8 cellular contexts compared by ENCODE assay signal in the genomic region with DNA sequence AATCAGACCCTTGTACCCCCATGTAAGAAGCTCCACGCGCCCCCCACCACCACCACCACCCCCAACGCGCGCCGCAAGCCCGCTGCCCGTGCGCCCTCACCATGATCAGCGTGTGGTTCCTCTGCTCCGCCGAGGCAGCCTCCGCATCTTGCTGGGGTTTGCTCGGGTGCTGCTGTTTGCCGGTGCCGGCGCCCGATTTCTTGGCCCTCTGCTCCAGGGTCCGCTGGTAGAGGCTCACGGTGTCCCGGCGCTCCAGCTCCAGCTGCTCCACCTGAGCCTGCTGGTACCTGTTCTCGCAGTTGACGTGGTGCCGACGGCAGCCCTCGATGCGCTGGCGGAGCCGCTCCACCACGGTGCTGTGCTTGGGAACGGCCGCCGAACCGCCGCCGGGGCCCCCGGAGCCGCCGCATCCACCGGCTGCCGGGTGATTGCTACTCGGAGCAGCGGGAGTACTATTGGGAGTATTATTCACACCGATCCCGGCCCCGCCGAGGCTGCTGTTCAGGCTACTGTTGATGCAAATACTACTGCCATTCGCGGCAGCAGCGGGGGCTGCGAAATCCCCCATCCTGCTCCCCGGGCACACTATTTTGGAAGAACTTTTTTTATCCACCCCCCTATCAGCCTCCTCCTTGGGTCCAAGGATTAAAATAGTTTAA. TPM values are rescaled to one million over a fixed set of nuclear protein-coding genes. Genes with fewer than 3 reads are reported as not detected.
A peak's percentile ranks its signal among the peaks of the same experiment; 100 is the strongest.
DNase-seq lines count a peak whose midpoint lies in the region; ATAC-seq and TF ChIP-seq lines count a peak whose summit lies in the region.

No MANE protein-coding gene starts in this region.

- peak overlapping the region; percentile 91 for H3K4me3 Mint-ChIP-seq in activated T-helper 2 cell treated with anti-CD3 and anti-CD28 coated beads, Interferon-gamma antibody, Interleukin-2, Interleukin-4, amounts not matched to agents 10 μg/mL and 5 μg/mL and 100 μg/mL, durations not matched to agents 14 hours and 24 hours and 36 hours (ENCODE audit: low read depth)
- peak overlapping the region; percentile 95 to 100 (median 98) for H3K4me3 Mint-ChIP-seq in naive B cell

- H3K4me3 ChIP-seq in GM08714 (ENCODE audit: low read length) (peak overlapping the region; percentile 72), fibroblast of mammary gland (ENCODE audit: control insufficient read depth, low read depth, low read length) (peak overlapping the region; percentile 73), stomach smooth muscle (ENCODE audit: low read length in 2 of 2) (peak overlapping the region; percentile 88 to 89)

- H3K9me3 Mint-ChIP-seq in activated T-helper 2 cell treated with anti-CD3 and anti-CD28 coated beads, Interferon-gamma antibody, Interleukin-2, Interleukin-4, amounts not matched to agents 10 μg/mL and 5 μg/mL and 100 μg/mL, durations not matched to agents 14 hours and 24 hours and 36 hours = no peaks in the 10 kb centered on the region
- H3K9me3 Mint-ChIP-seq in naive B cell = no peaks in the 10 kb centered on the region

- H3K9ac ChIP-seq in stomach smooth muscle (ENCODE audit: low read length in 2 of 2) = peak overlapping the region; percentile 81 to 86

- H3K27me3 ChIP-seq in stomach smooth muscle (ENCODE audit: control insufficient read depth in 1 of 2, insufficient read depth in 2 of 2, low read length in 2 of 2) = no peaks in the 10 kb centered on the region

- H3K27ac ChIP-seq in stomach smooth muscle (ENCODE audit: low read length) = peak overlapping the region; percentile 88

- peak overlapping the region; percentile 88 for H3K27ac Mint-ChIP-seq in activated T-helper 2 cell treated with anti-CD3 and anti-CD28 coated beads, Interferon-gamma antibody, Interleukin-2, Interleukin-4, amounts not matched to agents 10 μg/mL and 5 μg/mL and 100 μg/mL, durations not matched to agents 14 hours and 24 hours and 36 hours
- peak overlapping the region; percentile 72 to 98 (median 96) for H3K27ac Mint-ChIP-seq in naive B cell

- H3K36me3 ChIP-seq in stomach smooth muscle (ENCODE audit: control insufficient read depth in 2 of 2, insufficient read depth in 2 of 2, low read length in 2 of 2) = no peaks in the 10 kb centered on the region

- no peak for TF ChIP-seq CTCF in fibroblast of mammary gland (conservative IDR thresholded peaks at IDR 0.05; ENCODE audit: control insufficient read depth, insufficient read depth, low read depth, low read length)

- no peaks in the 10 kb centered on the region for H3K36me3 Mint-ChIP-seq in activated T-helper 2 cell treated with anti-CD3 and anti-CD28 coated beads, Interferon-gamma antibody, Interleukin-2, Interleukin-4, amounts not matched to agents 10 μg/mL and 5 μg/mL and 100 μg/mL, durations not matched to agents 14 hours and 24 hours and 36 hours (ENCODE audit: low read depth)
- H3K36me3 Mint-ChIP-seq in naive B cell = no peaks in the 10 kb centered on the region

- peak; percentile 63 for DNase-seq in NCI-H69 (lab: John Stamatoyannopoulos, UW)
- DNase-seq in activated T-helper 2 cell treated with anti-CD3 and anti-CD28 coated beads, Interferon-gamma antibody, Interleukin-2, Interleukin-4, amounts not matched to agents 10 μg/mL and 5 μg/mL and 100 μg/mL, durations not matched to agents 14 hours and 24 hours and 36 hours (ENCODE audit: low spot score) = peak; percentile 32
- peak; percentile 38 for DNase-seq in fibroblast of mammary gland (ENCODE audit: low read depth)
- peak; percentile 55 for DNase-seq in naive B cell

- H3K27me3 Mint-ChIP-seq in activated T-helper 2 cell treated with anti-CD3 and anti-CD28 coated beads, Interferon-gamma antibody, Interleukin-2, Interleukin-4, amounts not matched to agents 10 μg/mL and 5 μg/mL and 100 μg/mL, durations not matched to agents 14 hours and 24 hours and 36 hours (ENCODE audit: low read depth) = peaks cover 27% of the 10 kb centered on the region
- peaks cover 0 to 21% (median 4%) of the 10 kb centered on the region in 3 donors for H3K27me3 Mint-ChIP-seq in naive B cell

- intact Hi-C loops in activated T-helper 2 cell treated with anti-CD3 and anti-CD28 coated beads, Interferon-gamma antibody, Interleukin-2, Interleukin-4, amounts not matched to agents 10 μg/mL and 5 μg/mL and 100 μg/mL, durations not matched to agents 14 hours and 24 hours and 36 hours (cut with micrococcal nuclease) = loop anchor here (1.0 to 10.0 kb wide), 7 partner anchors 57 to 851 kb away; a partner anchor contains a TSS

- H3K4me1 Mint-ChIP-seq in activated T-helper 2 cell treated with anti-CD3 and anti-CD28 coated beads, Interferon-gamma antibody, Interleukin-2, Interleukin-4, amounts not matched to agents 10 μg/mL and 5 μg/mL and 100 μg/mL, durations not matched to agents 14 hours and 24 hours and 36 hours (ENCODE audit: low read depth) = peaks cover 48% of the 10 kb centered on the region
- H3K4me1 Mint-ChIP-seq in naive B cell = peaks cover 16 to 43% (median 37%) of the 10 kb centered on the region in 3 donors

- H3K4me1 ChIP-seq in stomach smooth muscle (ENCODE audit: control insufficient read depth, insufficient read depth, low read length) = peaks cover 18% of the 10 kb centered on the region

- H3K9me3 ChIP-seq in stomach smooth muscle (ENCODE audit: control insufficient read depth in 2 of 2, low read length in 2 of 2) = no peaks in the 10 kb centered on the region

- ATAC-seq in naive B cell (ENCODE audit: low read depth in 2 of 2) = no peak
- ATAC-seq in GM19463 (IDR thresholded peaks at IDR 0.05; ENCODE audit: unreplicated experiment) = no peak
- no peak for ATAC-seq in HG02571 (IDR thresholded peaks at IDR 0.05; ENCODE audit: unreplicated experiment)

RNA-seq across cellular contexts. Expression of a gene that starts 1.1 kb away (rescaled TPM):
- 3.0 and 3.3 TPM in 2 replicates for total RNA-seq in activated T-helper 2 cell treated with anti-CD3 and anti-CD28 coated beads, Interferon-gamma antibody, Interleukin-2, Interleukin-4, amounts not matched to agents 10 μg/mL and 5 μg/mL and 100 μg/mL, durations not matched to agents 14 hours and 24 hours and 36 hours
- polyA plus RNA-seq in naive B cell (ENCODE audit: low read depth in 6 of 6) = 1 to 10 TPM in 3 of 6 donors, under 1 TPM in 3; 0.37 to 2.7 (median 1.1) TPM
